20 cellular contexts compared by ENCODE assay signal in genomic region chr3:197503652-197504051, GRCh38.
"Had no signal": no experiment of that assay in that cellular context is flagged by ENCODE, and none has a peak within 500 bp of the region (broad histone marks: within the 10 kb centered on the region; RNA-seq: fewer than 3 reads in every experiment).

No MANE protein-coding gene starts in this region.

- H3K9me3 ChIP-seq: esophagus squamous epithelium, thoracic aorta had no signal

- H3K4me2 ChIP-seq: smooth muscle cell had no signal

- H3K4me3 ChIP-seq: coronary artery, esophagus squamous epithelium, smooth muscle cell, thoracic aorta had no signal

- ATAC-seq: activated CD8-positive, alpha-beta T cell treated with anti-CD3 and anti-CD28 coated beads for 36 hours; activated naive CD4-positive, alpha-beta T cell treated with anti-CD3 and anti-CD28 coated beads, Interleukin-2, amount 50 U/mL, for 72 hours; activated T-cell treated with anti-CD3 and anti-CD28 coated beads, Interleukin-2, amount 50 U/mL, for 4 hours; left ventricle myocardium superior; natural killer cell treated with Interleukin-12 subunit alpha and Interleukin-12 subunit beta and Interleukin-15 and Interleukin-18, amount 100 ng/mL, for 72 hours; right cardiac atrium had no signal

- FAIRE-seq: TTC549 had no signal

- DNase-seq: activated B cell treated with CpG ODN at 0.5 μM for 24 hours; activated CD4-positive, alpha-beta T cell treated with anti-CD3 and anti-CD28 coated beads for 48 hours; activated CD8-positive, alpha-beta T cell treated with anti-CD3 and anti-CD28 coated beads for 36 hours; activated effector memory CD4-positive, alpha-beta T cell treated with anti-CD3 and anti-CD28 coated beads, Interleukin-2, amount 50 U/mL, for 16 hours; activated T-cell treated with anti-CD3 and anti-CD28 coated beads, Interleukin-2, amount 50 U/mL, for 4 hours; central memory CD4-positive, alpha-beta T cell; effector CD4-positive, alpha-beta T cell; esophagus squamous epithelium; foreskin fibroblast; kidney glomerular epithelial cell; left ventricle myocardium superior; right cardiac atrium; stimulated activated CD4-positive, alpha-beta T cell treated with anti-CD3 and anti-CD28 coated beads, Interleukin-4, amount 100 ng/mL, for 4 hours; T-helper 2 cell had no signal

- H3K27ac ChIP-seq: coronary artery, thoracic aorta had no signal

- H3K36me3 ChIP-seq: esophagus squamous epithelium, thoracic aorta had no signal

- H3K27me3 ChIP-seq: esophagus squamous epithelium had no signal
